ENCODE assay signal across 8 cellular contexts in the genomic region with DNA sequence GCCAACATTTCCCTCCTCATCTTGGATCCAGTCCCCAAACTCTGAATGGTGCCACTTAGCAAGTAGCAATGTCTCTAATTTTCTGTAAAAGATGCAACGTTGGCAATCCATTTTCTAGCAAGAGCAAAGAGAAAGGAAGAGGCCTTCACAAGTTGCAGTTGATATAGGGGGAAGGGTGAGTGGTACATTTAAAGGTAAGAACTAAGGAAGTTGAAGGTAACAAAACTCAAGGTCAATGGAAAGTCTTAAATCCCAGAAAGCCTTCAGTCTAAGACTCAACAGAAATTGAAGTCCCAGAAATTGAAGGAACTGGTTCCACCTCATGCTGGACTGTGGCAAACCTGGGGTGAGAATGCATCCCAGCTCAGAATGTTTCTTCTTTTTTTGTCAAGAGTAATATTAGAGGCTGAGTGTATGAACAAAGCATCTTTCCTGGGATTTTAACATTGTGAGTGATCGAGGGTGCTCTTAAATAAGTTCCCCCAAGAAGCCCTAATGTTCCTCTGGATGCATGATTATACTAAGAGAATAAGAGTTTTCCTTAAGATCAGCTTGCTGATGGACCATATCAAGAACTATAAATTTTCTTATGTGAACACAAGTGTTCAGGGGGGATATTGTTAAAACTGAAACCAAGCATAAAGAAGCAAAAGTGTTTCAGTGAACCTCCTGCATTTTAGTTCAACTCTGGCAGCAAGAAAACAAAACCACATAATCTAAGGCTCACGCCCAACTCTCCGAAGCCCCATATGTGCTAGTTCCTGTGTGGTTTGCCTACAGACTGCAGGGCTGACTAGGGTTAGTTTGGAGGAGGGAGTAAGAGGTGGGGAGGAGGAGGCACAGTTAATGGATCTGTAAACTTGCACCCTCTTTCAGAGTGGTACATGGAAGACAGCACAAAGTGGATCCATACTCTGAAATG. TPM values are rescaled to one million over a fixed set of nuclear protein-coding genes. Genes with fewer than 3 reads are reported as not detected.
A peak's percentile ranks its signal among the peaks of the same experiment; 100 is the strongest.
DNase-seq lines count a peak whose midpoint lies in the region; ATAC-seq and TF ChIP-seq lines count a peak whose summit lies in the region.

A gene (plus strand): TSS at position 779 of the 922 bp plus-strand sequence. CDS start 46,023 bp downstream, outside the sequence.

- WGBS in smooth muscle cell (ENCODE audit: low lambda C conversion rate), result 81% methylated on average over 4 of the region's 4 CpGs

- peak; percentile 62 for DNase-seq in activated T-cell treated with anti-CD3 and anti-CD28 coated beads, Interleukin-2, amount 50 U/mL, for 1 hour
- peak; percentile 43 to 58 for DNase-seq in stimulated activated CD8-positive, alpha-beta memory T cell treated with anti-CD3 and anti-CD28 coated beads, Interleukin-15, amount 100 ng/mL, for 4 hours (ENCODE audit: low read depth in 2 of 2)
- DNase-seq in HPDE6-E6E7 (ENCODE audit: extremely low spot score) (no peak), NCI-H2227 treated with DMSO at 0.1 percent for 48 hours (lab: John Stamatoyannopoulos, UW) (no peak), smooth muscle cell (lab: John Stamatoyannopoulos, UW; ENCODE audit: unreplicated experiment) (no peak), NCI-H446 (lab: John Stamatoyannopoulos, UW) (no peak)

- H3K79me2 ChIP-seq in Loucy (ENCODE audit: insufficient read depth, low read length) (peaks cover 60% of the 10 kb centered on the region), smooth muscle cell (ENCODE audit: low read depth) (no peaks in the 10 kb centered on the region)

- H3F3A ChIP-seq in Loucy (ENCODE audit: low read depth) (peaks cover 9% of the 10 kb centered on the region; the same call in 1 of the 2 replicates), smooth muscle cell (ENCODE audit: low read depth) (no peaks in the 10 kb centered on the region)

- H3K9ac ChIP-seq in Loucy (ENCODE audit: low read depth, low read length, poor library complexity, severe bottlenecking) (peak within 1 kb of the TSS; percentile 96), smooth muscle cell (ENCODE audit: low read depth) (no peak within 1 kb of the TSS)

- peak; percentile 63 for ATAC-seq in GM19395 (IDR thresholded peaks at IDR 0.05; ENCODE audit: unreplicated experiment)

- H4K20me1 ChIP-seq in Loucy (ENCODE audit: insufficient read depth, low read length, poor library complexity, severe bottlenecking) (no peaks in the 10 kb centered on the region), smooth muscle cell (ENCODE audit: low read depth) (no peaks in the 10 kb centered on the region)

- no peak for TF ChIP-seq CTCF in Loucy (conservative IDR thresholded peaks at IDR 0.05; ENCODE audit: low read length)
- no peak for TF ChIP-seq CTCF in smooth muscle cell (IDR thresholded peaks at IDR 0.05; ENCODE audit: borderline replicate concordance, insufficient read depth, poor library complexity, severe bottlenecking)

- H2AFZ ChIP-seq in Loucy (ENCODE audit: low read length), result no peak within 1 kb of the TSS; the same call in 1 of the 2 replicates
- H2AFZ ChIP-seq in smooth muscle cell (ENCODE audit: low read depth), result no peak within 1 kb of the TSS

- no peaks in the 10 kb centered on the region for H3K9me3 ChIP-seq in Loucy (ENCODE audit: insufficient read depth, low read depth, low read length)
- no peaks in the 10 kb centered on the region for H3K9me3 ChIP-seq in smooth muscle cell (replicated peaks; ENCODE audit: low read depth)

- no peaks in the 10 kb centered on the region for H3K36me3 ChIP-seq in Loucy (ENCODE audit: insufficient read depth, low read length)
- no peaks in the 10 kb centered on the region for H3K36me3 ChIP-seq in smooth muscle cell (ENCODE audit: low read depth)

- peaks cover 63% of the 10 kb centered on the region for H3K4me1 ChIP-seq in Loucy (ENCODE audit: insufficient read depth, low read length, poor library complexity, severe bottlenecking)
- no peaks in the 10 kb centered on the region for H3K4me1 ChIP-seq in smooth muscle cell (ENCODE audit: low read depth)

- H3K4me3 ChIP-seq in Loucy (ENCODE audit: low read length, poor library complexity, severe bottlenecking) (peak within 1 kb of the TSS; percentile 76), smooth muscle cell (no peak within 1 kb of the TSS)

- H3K27me3 ChIP-seq in Loucy (ENCODE audit: insufficient read depth, low read length, poor library complexity, severe bottlenecking) (no peaks in the 10 kb centered on the region), smooth muscle cell (ENCODE audit: low read depth) (peaks cover 55% of the 10 kb centered on the region)

- H3K9me2 ChIP-seq in Loucy (replicated peaks; ENCODE audit: low read depth, low read length), result no peaks in the 10 kb centered on the region

- peak within 1 kb of the TSS; percentile 94 for H3K4me2 ChIP-seq in Loucy (ENCODE audit: low read depth, low read length, poor library complexity, severe bottlenecking)
- no peak within 1 kb of the TSS for H3K4me2 ChIP-seq in smooth muscle cell

- H3K27ac ChIP-seq in smooth muscle cell (ENCODE audit: low read depth), result no peak within 1 kb of the TSS

RNA-seq across cellular contexts. Expression of the gene that starts here (rescaled TPM):
- total RNA-seq in smooth muscle cell, result not detected in 2 replicates
- polyA plus RNA-seq in smooth muscle cell, result not detected in 2 replicates

Comparison
In these comparisons a context has a peak if more than half of its experiments do, and no peak if none do; other contexts are left out.
1. DNase-seq: peak in activated T-cell treated with anti-CD3 and anti-CD28 coated beads, Interleukin-2, amount 50 U/mL, for 1 hour (single experiment) and stimulated activated CD8-positive, alpha-beta memory T cell treated with anti-CD3 and anti-CD28 coated beads, Interleukin-15, amount 100 ng/mL, for 4 hours (2 of 2); none in HPDE6-E6E7 (single experiment), NCI-H2227 treated with DMSO at 0.1 percent for 48 hours (single experiment), smooth muscle cell (single experiment) and NCI-H446 (0 of 2).